In genomic region chr1:94335950-94336349, GRCh38 we compare ENCODE assay signal across 8 cellular contexts.
A peak's percentile ranks its signal among the peaks of the same experiment; 100 is the strongest.
DNase-seq lines count a peak whose midpoint lies in the region; ATAC-seq and TF ChIP-seq lines count a peak whose summit lies in the region.
"Had no signal": no experiment of that assay in that cellular context is flagged by ENCODE, and none has a peak within 500 bp of the region (broad histone marks: within the 10 kb centered on the region; RNA-seq: fewer than 3 reads in every experiment).

No MANE protein-coding gene starts in this region.

- in situ Hi-C loops in G401 (cut with HindIII; ENCODE audit: low sequenced_read_pairs) = no loop called here

- TF ChIP-seq CTCF in HFFc6 (IDR thresholded peaks at IDR 0.05) (peak; percentile 94), right atrium auricular region (IDR thresholded peaks at IDR 0.05) (peak; percentile 60 to 94)

- H3K9me3 Mint-ChIP-seq in HFFc6 = no peaks in the 10 kb centered on the region
- H3K9me3 Mint-ChIP-seq: activated naive CD4-positive, alpha-beta T cell treated with anti-CD3 and anti-CD28 coated beads, Interleukin-2, amount 50 U/mL, for 24 hours had no signal

- no peaks in the 10 kb centered on the region for H3K9me3 ChIP-seq in right atrium auricular region

- no peak overlapping the region for H3K27ac Mint-ChIP-seq in HFFc6
- H3K27ac Mint-ChIP-seq: activated naive CD4-positive, alpha-beta T cell treated with anti-CD3 and anti-CD28 coated beads, Interleukin-2, amount 50 U/mL, for 24 hours had no signal

- H3K4me1 ChIP-seq in right atrium auricular region = peaks cover 0 to 20% of the 10 kb centered on the region in 2 donors

- no peak overlapping the region for H3K4me3 Mint-ChIP-seq in HFFc6
- H3K4me3 Mint-ChIP-seq: activated naive CD4-positive, alpha-beta T cell treated with anti-CD3 and anti-CD28 coated beads, Interleukin-2, amount 50 U/mL, for 24 hours had no signal

- H3K36me3 ChIP-seq in right atrium auricular region = no peaks in the 10 kb centered on the region

- peak; percentile 96 for DNase-seq in G401 (ENCODE audit: low spot score)
- peak; percentile 90 for DNase-seq in HFFc6
- peak; percentile 82 for DNase-seq in NCI-H510A (lab: John Stamatoyannopoulos, UW)
- DNase-seq in amniotic stem cell (lab: John Stamatoyannopoulos, UW) = peak; percentile 89
- DNase-seq in right atrium auricular region (ENCODE audit: low spot score) = peak; percentile 89
- DNase-seq in retina = peak; percentile 69

- no peaks in the 10 kb centered on the region for H3K27me3 ChIP-seq in right atrium auricular region

- H3K27ac ChIP-seq in right atrium auricular region = no peak overlapping the region

- H3K4me1 Mint-ChIP-seq in HFFc6 (ENCODE audit: low read depth) = peaks cover 49% of the 10 kb centered on the region
- H3K4me1 Mint-ChIP-seq: activated naive CD4-positive, alpha-beta T cell treated with anti-CD3 and anti-CD28 coated beads, Interleukin-2, amount 50 U/mL, for 24 hours had no signal

- no peaks in the 10 kb centered on the region for H3K36me3 Mint-ChIP-seq in HFFc6 (ENCODE audit: low read depth)
- H3K36me3 Mint-ChIP-seq: activated naive CD4-positive, alpha-beta T cell treated with anti-CD3 and anti-CD28 coated beads, Interleukin-2, amount 50 U/mL, for 24 hours had no signal

- H3K4me3 ChIP-seq in right atrium auricular region = no peak overlapping the region

- H3K27me3 Mint-ChIP-seq in HFFc6 (ENCODE audit: insufficient read depth) = peaks cover 5% of the 10 kb centered on the region

- no peak for ATAC-seq in HG02970 (IDR thresholded peaks at IDR 0.05; ENCODE audit: low FRiP score, unreplicated experiment)
